ENCODE assay signal across 34 cellular contexts in the genomic region with DNA sequence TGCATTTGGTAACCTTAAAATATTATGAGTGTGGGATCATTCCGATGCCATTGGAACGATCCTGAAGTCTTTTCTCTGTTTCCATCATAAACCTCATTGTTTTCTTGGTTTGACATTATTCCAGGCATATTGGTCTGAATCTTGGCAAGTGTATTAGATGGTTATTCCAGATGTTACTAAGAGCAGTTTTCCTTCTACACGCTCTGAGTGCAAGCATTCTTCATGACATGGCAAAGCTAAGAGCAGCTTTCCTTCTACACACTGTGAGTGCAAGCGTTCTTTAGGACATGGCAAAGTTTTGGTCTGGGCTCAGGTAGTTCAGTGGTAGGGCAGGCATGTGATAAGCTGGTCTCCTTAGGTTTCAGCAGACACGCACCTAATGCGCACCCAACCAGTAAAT. TPM values are rescaled to one million over a fixed set of nuclear protein-coding genes. Genes with fewer than 3 reads are reported as not detected.
"Had no signal": no experiment of that assay in that cellular context is flagged by ENCODE, and none has a peak within 500 bp of the region (broad histone marks: within the 10 kb centered on the region; RNA-seq: fewer than 3 reads in every experiment).

No MANE protein-coding gene starts in this region.

- ATAC-seq: activated naive CD4-positive, alpha-beta T cell treated with anti-CD3 and anti-CD28 coated beads, Interleukin-2, amount 50 U/mL, for 72 hours; activated T-cell treated with anti-CD3 and anti-CD28 coated beads, Interleukin-2, amount 50 U/mL, for 72 hours; esophagus mucosa; gastroesophageal sphincter; T-helper 17 cell had no signal

- H3K4me3 ChIP-seq: ascending aorta, breast epithelium, cardiac muscle cell, coronary artery, dorsolateral prefrontal cortex, gastroesophageal sphincter had no signal

- H3K4me1 Mint-ChIP-seq: activated CD4-positive, alpha-beta memory T cell treated with anti-CD3 and anti-CD28 coated beads, Interleukin-2, amount 10 ng/mL, durations not matched to agents 7 days and 5 days; activated CD4-positive, alpha-beta T cell treated with anti-CD3 and anti-CD28 coated beads, Interleukin-2, amount 10 ng/mL, durations not matched to agents 7 days and 5 days; activated naive CD4-positive, alpha-beta T cell treated with anti-CD3 and anti-CD28 coated beads, Interleukin-2, amount 10 ng/mL, durations not matched to agents 7 days and 5 days; activated naive CD8-positive, alpha-beta T cell treated with anti-CD3 and anti-CD28 coated beads, Interleukin-2, amount 10 ng/mL, durations not matched to agents 7 days and 5 days; central memory CD8-positive, alpha-beta T cell had no signal

- DNase-seq: activated CD4-positive, alpha-beta memory T cell treated with anti-CD3 and anti-CD28 coated beads, Interleukin-2, amount 10 ng/mL, durations not matched to agents 7 days and 5 days; activated CD4-positive, alpha-beta T cell treated with anti-CD3 and anti-CD28 coated beads for 1 hour; activated CD4-positive, alpha-beta T cell treated with anti-CD3 and anti-CD28 coated beads for 4 hours; activated CD4-positive, alpha-beta T cell treated with anti-CD3 and anti-CD28 coated beads, Interleukin-2, amount 10 ng/mL, durations not matched to agents 7 days and 5 days; activated CD4-positive, alpha-beta T cell treated with anti-CD3 and anti-CD28 coated beads, Interleukin-2, amount 50 U/mL, for 4 hours; activated CD4-positive, CD25-positive, alpha-beta regulatory T cell; activated CD8-positive, alpha-beta memory T cell treated with anti-CD3 and anti-CD28 coated beads, Interleukin-2, amount 50 U/mL, for 48 hours; activated gamma-delta T cell; activated naive CD4-positive, alpha-beta T cell; activated naive CD4-positive, alpha-beta T cell treated with anti-CD3 and anti-CD28 coated beads, Interleukin-2, amount 10 ng/mL, durations not matched to agents 7 days and 5 days; activated naive CD8-positive, alpha-beta T cell treated with anti-CD3 and anti-CD28 coated beads, Interleukin-2, amount 10 ng/mL, durations not matched to agents 7 days and 5 days; activated T-cell treated with anti-CD3 and anti-CD28 coated beads for 4 hours; activated T-cell treated with anti-CD3 and anti-CD28 coated beads, Interleukin-2, amount 50 U/mL, for 24 hours; activated T-cell treated with anti-CD3 and anti-CD28 coated beads, Interleukin-2, amount 50 U/mL, for 72 hours; dorsolateral prefrontal cortex; effector memory CD4-positive, alpha-beta T cell; endodermal cell; foreskin melanocyte; T-helper 1 cell; T-helper 17 cell; T1000; WERI-Rb-1 had no signal

- H3K36me3 Mint-ChIP-seq: activated naive CD4-positive, alpha-beta T cell treated with anti-CD3 and anti-CD28 coated beads, Interleukin-2, amount 10 ng/mL, durations not matched to agents 7 days and 5 days; activated naive CD4-positive, alpha-beta T cell treated with anti-CD3 and anti-CD28 coated beads, Interleukin-2, amount 50 U/mL, for 72 hours; activated naive CD8-positive, alpha-beta T cell treated with anti-CD3 and anti-CD28 coated beads, Interleukin-2, amount 10 ng/mL, durations not matched to agents 7 days and 5 days; brain had no signal

- H3K27ac Mint-ChIP-seq: activated CD4-positive, alpha-beta memory T cell treated with anti-CD3 and anti-CD28 coated beads, Interleukin-2, amount 10 ng/mL, durations not matched to agents 7 days and 5 days; activated CD4-positive, alpha-beta T cell treated with anti-CD3 and anti-CD28 coated beads, Interleukin-2, amount 10 ng/mL, durations not matched to agents 7 days and 5 days; activated naive CD4-positive, alpha-beta T cell treated with anti-CD3 and anti-CD28 coated beads, Interleukin-2, amount 10 ng/mL, durations not matched to agents 7 days and 5 days; activated naive CD4-positive, alpha-beta T cell treated with anti-CD3 and anti-CD28 coated beads, Interleukin-2, amount 50 U/mL, for 72 hours; activated naive CD8-positive, alpha-beta T cell treated with anti-CD3 and anti-CD28 coated beads, Interleukin-2, amount 10 ng/mL, durations not matched to agents 7 days and 5 days; activated T-cell treated with anti-CD3 and anti-CD28 coated beads, Interleukin-2, amount 50 U/mL, for 24 hours; activated T-cell treated with anti-CD3 and anti-CD28 coated beads, Interleukin-2, amount 50 U/mL, for 72 hours; brain; dendritic cell treated with granulocyte-macrophage colony-stimulating factor and Interleukin-4, amounts not matched to agents 40 ng/mL and 50 ng/mL, for 4 days; endodermal cell; T-helper 17 cell; T-helper 2 cell treated with Interferon-gamma antibody and Interleukin-4, amounts not matched to agents 5 μg/mL and 100 μg/mL, for 36 hours had no signal

- H3K27me3 Mint-ChIP-seq: activated CD4-positive, alpha-beta memory T cell treated with anti-CD3 and anti-CD28 coated beads, Interleukin-2, amount 10 ng/mL, durations not matched to agents 7 days and 5 days; activated CD4-positive, alpha-beta T cell treated with anti-CD3 and anti-CD28 coated beads, Interleukin-2, amount 10 ng/mL, durations not matched to agents 7 days and 5 days; activated naive CD4-positive, alpha-beta T cell treated with anti-CD3 and anti-CD28 coated beads, Interleukin-2, amount 10 ng/mL, durations not matched to agents 7 days and 5 days; activated naive CD8-positive, alpha-beta T cell treated with anti-CD3 and anti-CD28 coated beads, Interleukin-2, amount 10 ng/mL, durations not matched to agents 7 days and 5 days; central memory CD8-positive, alpha-beta T cell; dendritic cell treated with granulocyte-macrophage colony-stimulating factor and Interleukin-4, amounts not matched to agents 40 ng/mL and 50 ng/mL, for 4 days had no signal

- H3K9me3 Mint-ChIP-seq: activated CD4-positive, alpha-beta memory T cell treated with anti-CD3 and anti-CD28 coated beads, Interleukin-2, amount 10 ng/mL, durations not matched to agents 7 days and 5 days; activated CD4-positive, alpha-beta T cell treated with anti-CD3 and anti-CD28 coated beads, Interleukin-2, amount 10 ng/mL, durations not matched to agents 7 days and 5 days; activated naive CD4-positive, alpha-beta T cell treated with anti-CD3 and anti-CD28 coated beads, Interleukin-2, amount 10 ng/mL, durations not matched to agents 7 days and 5 days; activated naive CD4-positive, alpha-beta T cell treated with anti-CD3 and anti-CD28 coated beads, Interleukin-2, amount 50 U/mL, for 72 hours; activated naive CD8-positive, alpha-beta T cell treated with anti-CD3 and anti-CD28 coated beads, Interleukin-2, amount 10 ng/mL, durations not matched to agents 7 days and 5 days; activated T-cell treated with anti-CD3 and anti-CD28 coated beads, Interleukin-2, amount 50 U/mL, for 24 hours; activated T-cell treated with anti-CD3 and anti-CD28 coated beads, Interleukin-2, amount 50 U/mL, for 72 hours; central memory CD8-positive, alpha-beta T cell; dendritic cell treated with granulocyte-macrophage colony-stimulating factor and Interleukin-4, amounts not matched to agents 40 ng/mL and 50 ng/mL, for 4 days; endodermal cell; T-helper 2 cell treated with Interferon-gamma antibody and Interleukin-4, amounts not matched to agents 5 μg/mL and 100 μg/mL, for 36 hours had no signal

- H3K4me3 Mint-ChIP-seq: activated CD4-positive, alpha-beta memory T cell treated with anti-CD3 and anti-CD28 coated beads, Interleukin-2, amount 10 ng/mL, durations not matched to agents 7 days and 5 days; activated CD4-positive, alpha-beta T cell treated with anti-CD3 and anti-CD28 coated beads, Interleukin-2, amount 10 ng/mL, durations not matched to agents 7 days and 5 days; activated naive CD4-positive, alpha-beta T cell treated with anti-CD3 and anti-CD28 coated beads, Interleukin-2, amount 10 ng/mL, durations not matched to agents 7 days and 5 days; activated naive CD8-positive, alpha-beta T cell treated with anti-CD3 and anti-CD28 coated beads, Interleukin-2, amount 10 ng/mL, durations not matched to agents 7 days and 5 days; activated T-cell treated with anti-CD3 and anti-CD28 coated beads, Interleukin-2, amount 50 U/mL, for 24 hours; activated T-cell treated with anti-CD3 and anti-CD28 coated beads, Interleukin-2, amount 50 U/mL, for 72 hours; brain; central memory CD8-positive, alpha-beta T cell; dendritic cell treated with granulocyte-macrophage colony-stimulating factor and Interleukin-4, amounts not matched to agents 40 ng/mL and 50 ng/mL, for 4 days; endodermal cell; T-helper 17 cell; T-helper 2 cell treated with Interferon-gamma antibody and Interleukin-4, amounts not matched to agents 5 μg/mL and 100 μg/mL, for 36 hours had no signal

RNA-seq across cellular contexts. Expression of a gene that starts 53.0 kb away (rescaled TPM):
- total RNA-seq: activated CD4-positive, alpha-beta memory T cell treated with anti-CD3 and anti-CD28 coated beads, Interleukin-2, amount 10 ng/mL, durations not matched to agents 7 days and 5 days; activated CD4-positive, alpha-beta T cell treated with anti-CD3 and anti-CD28 coated beads, Interleukin-2, amount 10 ng/mL, durations not matched to agents 7 days and 5 days; activated naive CD4-positive, alpha-beta T cell treated with anti-CD3 and anti-CD28 coated beads, Interleukin-2, amount 50 U/mL, for 72 hours; activated naive CD8-positive, alpha-beta T cell treated with anti-CD3 and anti-CD28 coated beads, Interleukin-2, amount 10 ng/mL, durations not matched to agents 7 days and 5 days; activated T-cell treated with anti-CD3 and anti-CD28 coated beads, Interleukin-2, amount 50 U/mL, for 72 hours; fibroblast of villous mesenchyme; T-helper 17 cell had no signal
